9 cellular contexts compared by ENCODE assay signal in genomic region chr4:75673959-75674328, GRCh38. TPM values are rescaled to one million over a fixed set of nuclear protein-coding genes. Genes with fewer than 3 reads are reported as not detected.
DNase-seq lines count a peak whose midpoint lies in the region; ATAC-seq, FAIRE-seq and TF ChIP-seq lines count a peak whose summit lies in the region.
"Had no signal": no experiment of that assay in that cellular context is flagged by ENCODE, and none has a peak within 500 bp of the region (broad histone marks: within the 10 kb centered on the region; RNA-seq: fewer than 3 reads in every experiment).

No MANE protein-coding gene starts in this region.

- peaks cover 20 to 27% of the 10 kb centered on the region in 2 donors for H3K36me3 Mint-ChIP-seq in activated naive CD4-positive, alpha-beta T cell treated with anti-CD3 and anti-CD28 coated beads, Interleukin-2, amount 50 U/mL, for 72 hours

- H3K36me3 ChIP-seq in stomach smooth muscle (ENCODE audit: control insufficient read depth in 2 of 2, insufficient read depth in 2 of 2, low read length in 2 of 2), result no peaks in the 10 kb centered on the region

- DNase-seq in NCI-H146 (lab: John Stamatoyannopoulos, UW) (peak; percentile 54), NCI-H146 treated with DMSO at 0.1 percent for 48 hours (lab: John Stamatoyannopoulos, UW; ENCODE audit: unreplicated experiment) (no peak), iris pigment epithelial cell (ENCODE audit: low read depth) (peak; percentile 24), GM12892 (ENCODE audit: insufficient read length) (no peak), DMS79 (lab: John Stamatoyannopoulos, UW) (no peak), 8988T (no peak)
- DNase-seq in activated naive CD4-positive, alpha-beta T cell treated with anti-CD3 and anti-CD28 coated beads, Interleukin-2, amount 50 U/mL, for 72 hours (ENCODE audit: low spot score in 2 of 2), result no peak

- H3K9me3 ChIP-seq in stomach smooth muscle (ENCODE audit: control insufficient read depth in 2 of 2, low read length in 2 of 2), result no peaks in the 10 kb centered on the region

- ATAC-seq in activated naive CD4-positive, alpha-beta T cell treated with anti-CD3 and anti-CD28 coated beads, Interleukin-2, amount 50 U/mL, for 72 hours, result no peak

- TF ChIP-seq POLR2A in GM12892 (IDR thresholded peaks at IDR 0.05; ENCODE audit: low read depth, low read length), result no peak

- H3K9ac ChIP-seq in stomach smooth muscle (ENCODE audit: low read length in 2 of 2), result peak overlapping the region; percentile 92 to 99

- peak overlapping the region; percentile 98 for H3K27ac ChIP-seq in stomach smooth muscle (ENCODE audit: low read length)

- H3K4me3 ChIP-seq in stomach smooth muscle (ENCODE audit: low read length in 2 of 2), result peak overlapping the region; percentile 97 to 99

- peak overlapping the region; percentile 99 for H3K27ac Mint-ChIP-seq in activated naive CD4-positive, alpha-beta T cell treated with anti-CD3 and anti-CD28 coated beads, Interleukin-2, amount 50 U/mL, for 72 hours

- H3K27me3 ChIP-seq in stomach smooth muscle (ENCODE audit: control insufficient read depth in 1 of 2, insufficient read depth in 2 of 2, low read length in 2 of 2), result no peaks in the 10 kb centered on the region

- no peak for FAIRE-seq in GM12892 (lab: Jason Lieb, UNC)

- peaks cover 8% of the 10 kb centered on the region for H3K4me1 ChIP-seq in stomach smooth muscle (ENCODE audit: control insufficient read depth, insufficient read depth, low read length)

- H3K9me3 Mint-ChIP-seq in activated naive CD4-positive, alpha-beta T cell treated with anti-CD3 and anti-CD28 coated beads, Interleukin-2, amount 50 U/mL, for 72 hours, result no peaks in the 10 kb centered on the region

RNA-seq across cellular contexts. Expression of gene G3BP2, which starts 0.7 kb away (rescaled TPM):
- total RNA-seq in activated naive CD4-positive, alpha-beta T cell treated with anti-CD3 and anti-CD28 coated beads, Interleukin-2, amount 50 U/mL, for 72 hours, result 100 to 1,000 TPM; 118 to 122 TPM
- 91.1 TPM for polyA plus RNA-seq in GM12892 (2012; ENCODE audit: missing spikeins)

RNA-seq across cellular contexts. Expression of gene CDKL2, which starts 43.6 kb away (rescaled TPM):
- 1 to 10 TPM; 1.5 to 2.9 TPM for total RNA-seq in activated naive CD4-positive, alpha-beta T cell treated with anti-CD3 and anti-CD28 coated beads, Interleukin-2, amount 50 U/mL, for 72 hours
- 0.08 TPM for polyA plus RNA-seq in GM12892 (2012; ENCODE audit: missing spikeins)
- total RNA-seq: subcutaneous adipose tissue had no signal

RNA-seq across cellular contexts. Expression of gene USO1, which starts 50.4 kb away (rescaled TPM):
- 10 to 100 TPM; 44.7 to 50.6 TPM for total RNA-seq in activated naive CD4-positive, alpha-beta T cell treated with anti-CD3 and anti-CD28 coated beads, Interleukin-2, amount 50 U/mL, for 72 hours
- 52.1 TPM for polyA plus RNA-seq in GM12892 (2012; ENCODE audit: missing spikeins)

Comparison
In these comparisons a context has a peak if more than half of its experiments do, and no peak if none do; other contexts are left out.
1. DNase-seq: peak in NCI-H146 (single experiment) and iris pigment epithelial cell (single experiment); none in NCI-H146 treated with DMSO at 0.1 percent for 48 hours (single experiment), activated naive CD4-positive, alpha-beta T cell treated with anti-CD3 and anti-CD28 coated beads, Interleukin-2, amount 50 U/mL, for 72 hours (0 of 2), GM12892 (single experiment), DMS79 (single experiment) and 8988T (single experiment).